Comparison of ENCODE assay signal across 23 cellular contexts in genomic region chr6:81625216-81625615, GRCh38.
"Had no signal": no experiment of that assay in that cellular context is flagged by ENCODE, and none has a peak within 500 bp of the region (broad histone marks: within the 10 kb centered on the region; RNA-seq: fewer than 3 reads in every experiment).

No MANE protein-coding gene starts in this region.

- H3K4me3 ChIP-seq: adrenal gland, K562, SJCRH30, SK-N-MC had no signal

- ATAC-seq: activated CD8-positive, alpha-beta T cell treated with anti-CD3 and anti-CD28 coated beads, Interleukin-2, amount 10 ng/mL, durations not matched to agents 7 days and 5 days; K562; Panc1 had no signal

- DNase-seq: activated CD4-positive, alpha-beta T cell treated with anti-CD3 and anti-CD28 coated beads, Interleukin-2, amount 10 ng/mL, durations not matched to agents 7 days and 5 days; activated CD4-positive, alpha-beta T cell treated with anti-CD3 and anti-CD28 coated beads, Interleukin-2, amount 50 U/mL, for 48 hours; activated CD8-positive, alpha-beta T cell treated with anti-CD3 and anti-CD28 coated beads, Interleukin-2, amount 10 ng/mL, durations not matched to agents 7 days and 5 days; activated gamma-delta T cell; activated naive CD4-positive, alpha-beta T cell treated with Interleukin-2 at 50 U/mL for 16 hours; activated naive CD8-positive, alpha-beta T cell treated with anti-CD3 and anti-CD28 coated beads, Interleukin-2, amount 10 ng/mL, durations not matched to agents 7 days and 5 days; activated T-cell treated with anti-CD3 and anti-CD28 coated beads, Interleukin-2, amount 50 U/mL, for 24 hours; adrenal gland; aorta; brain microvascular endothelial cell; central memory CD4-positive, alpha-beta T cell; NCI-H1105; NCI-H1417 treated with DMSO at 0.1 percent for 48 hours; NCI-H187 treated with DMSO at 0.1 percent for 48 hours; NCI-H2081 treated with DMSO at 0.1 percent for 48 hours; NCI-H345; NCI-H524 treated with DMSO at 0.1 percent for 48 hours; SHP77; SJCRH30; T1000 had no signal

- H3K4me1 ChIP-seq: adrenal gland, SJCRH30 had no signal

- H3K36me3 ChIP-seq: adrenal gland, brain microvascular endothelial cell, SJCRH30 had no signal

- H3K27me3 ChIP-seq: adrenal gland, brain microvascular endothelial cell, SJCRH30 had no signal
